ENCODE assay signal across 2 cellular contexts in the genomic region with DNA sequence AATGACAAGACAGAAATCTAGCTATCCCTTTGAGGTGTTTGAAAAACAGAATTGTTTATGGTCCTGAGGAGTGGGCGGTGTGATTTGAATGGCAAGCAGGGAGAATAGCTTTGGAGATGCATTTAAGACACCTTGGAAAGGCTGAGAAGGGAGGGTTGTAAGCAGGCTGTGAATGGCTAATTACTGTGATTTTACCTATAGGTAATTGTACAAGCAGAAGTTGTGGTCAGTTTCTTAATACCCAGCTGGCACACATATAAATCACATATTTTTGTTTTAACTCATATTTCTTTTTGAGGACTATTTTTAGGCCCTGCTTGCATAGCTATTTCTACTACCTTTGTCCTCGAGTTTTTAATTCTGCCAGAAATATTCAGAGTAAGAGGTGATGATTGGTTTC.
TF ChIP-seq lines count a peak whose summit lies in the region.

No MANE protein-coding gene starts in this region.

TF ChIP-seq in GM23338, 12 proteins besides CTCF, POLR2A, EP300 and RAD21 (continued from another document):
- TF ChIP-seq POLR2AphosphoS5 (IDR thresholded peaks at IDR 0.05; ENCODE audit: low read depth) = no peak
- TF ChIP-seq STAT1 (IDR thresholded peaks at IDR 0.05; ENCODE audit: unreplicated experiment) = no peak
- TF ChIP-seq CREB1 (CRISPR knock-in tag; IDR thresholded peaks at IDR 0.05; ENCODE audit: low read depth) = no peak
- no peak for TF ChIP-seq EZH2phosphoT487 (IDR thresholded peaks at IDR 0.05; ENCODE audit: unreplicated experiment)
- TF ChIP-seq, protein P1, sequence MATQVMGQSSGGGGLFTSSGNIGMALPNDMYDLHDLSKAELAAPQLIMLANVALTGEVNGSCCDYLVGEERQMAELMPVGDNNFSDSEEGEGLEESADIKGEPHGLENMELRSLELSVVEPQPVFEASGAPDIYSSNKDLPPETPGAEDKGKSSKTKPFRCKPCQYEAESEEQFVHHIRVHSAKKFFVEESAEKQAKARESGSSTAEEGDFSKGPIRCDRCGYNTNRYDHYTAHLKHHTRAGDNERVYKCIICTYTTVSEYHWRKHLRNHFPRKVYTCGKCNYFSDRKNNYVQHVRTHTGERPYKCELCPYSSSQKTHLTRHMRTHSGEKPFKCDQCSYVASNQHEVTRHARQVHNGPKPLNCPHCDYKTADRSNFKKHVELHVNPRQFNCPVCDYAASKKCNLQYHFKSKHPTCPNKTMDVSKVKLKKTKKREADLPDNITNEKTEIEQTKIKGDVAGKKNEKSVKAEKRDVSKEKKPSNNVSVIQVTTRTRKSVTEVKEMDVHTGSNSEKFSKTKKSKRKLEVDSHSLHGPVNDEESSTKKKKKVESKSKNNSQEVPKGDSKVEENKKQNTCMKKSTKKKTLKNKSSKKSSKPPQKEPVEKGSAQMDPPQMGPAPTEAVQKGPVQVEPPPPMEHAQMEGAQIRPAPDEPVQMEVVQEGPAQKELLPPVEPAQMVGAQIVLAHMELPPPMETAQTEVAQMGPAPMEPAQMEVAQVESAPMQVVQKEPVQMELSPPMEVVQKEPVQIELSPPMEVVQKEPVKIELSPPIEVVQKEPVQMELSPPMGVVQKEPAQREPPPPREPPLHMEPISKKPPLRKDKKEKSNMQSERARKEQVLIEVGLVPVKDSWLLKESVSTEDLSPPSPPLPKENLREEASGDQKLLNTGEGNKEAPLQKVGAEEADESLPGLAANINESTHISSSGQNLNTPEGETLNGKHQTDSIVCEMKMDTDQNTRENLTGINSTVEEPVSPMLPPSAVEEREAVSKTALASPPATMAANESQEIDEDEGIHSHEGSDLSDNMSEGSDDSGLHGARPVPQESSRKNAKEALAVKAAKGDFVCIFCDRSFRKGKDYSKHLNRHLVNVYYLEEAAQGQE (IDR thresholded peaks at IDR 0.05; ENCODE audit: unreplicated experiment) = no peak
- TF ChIP-seq, protein P2, sequence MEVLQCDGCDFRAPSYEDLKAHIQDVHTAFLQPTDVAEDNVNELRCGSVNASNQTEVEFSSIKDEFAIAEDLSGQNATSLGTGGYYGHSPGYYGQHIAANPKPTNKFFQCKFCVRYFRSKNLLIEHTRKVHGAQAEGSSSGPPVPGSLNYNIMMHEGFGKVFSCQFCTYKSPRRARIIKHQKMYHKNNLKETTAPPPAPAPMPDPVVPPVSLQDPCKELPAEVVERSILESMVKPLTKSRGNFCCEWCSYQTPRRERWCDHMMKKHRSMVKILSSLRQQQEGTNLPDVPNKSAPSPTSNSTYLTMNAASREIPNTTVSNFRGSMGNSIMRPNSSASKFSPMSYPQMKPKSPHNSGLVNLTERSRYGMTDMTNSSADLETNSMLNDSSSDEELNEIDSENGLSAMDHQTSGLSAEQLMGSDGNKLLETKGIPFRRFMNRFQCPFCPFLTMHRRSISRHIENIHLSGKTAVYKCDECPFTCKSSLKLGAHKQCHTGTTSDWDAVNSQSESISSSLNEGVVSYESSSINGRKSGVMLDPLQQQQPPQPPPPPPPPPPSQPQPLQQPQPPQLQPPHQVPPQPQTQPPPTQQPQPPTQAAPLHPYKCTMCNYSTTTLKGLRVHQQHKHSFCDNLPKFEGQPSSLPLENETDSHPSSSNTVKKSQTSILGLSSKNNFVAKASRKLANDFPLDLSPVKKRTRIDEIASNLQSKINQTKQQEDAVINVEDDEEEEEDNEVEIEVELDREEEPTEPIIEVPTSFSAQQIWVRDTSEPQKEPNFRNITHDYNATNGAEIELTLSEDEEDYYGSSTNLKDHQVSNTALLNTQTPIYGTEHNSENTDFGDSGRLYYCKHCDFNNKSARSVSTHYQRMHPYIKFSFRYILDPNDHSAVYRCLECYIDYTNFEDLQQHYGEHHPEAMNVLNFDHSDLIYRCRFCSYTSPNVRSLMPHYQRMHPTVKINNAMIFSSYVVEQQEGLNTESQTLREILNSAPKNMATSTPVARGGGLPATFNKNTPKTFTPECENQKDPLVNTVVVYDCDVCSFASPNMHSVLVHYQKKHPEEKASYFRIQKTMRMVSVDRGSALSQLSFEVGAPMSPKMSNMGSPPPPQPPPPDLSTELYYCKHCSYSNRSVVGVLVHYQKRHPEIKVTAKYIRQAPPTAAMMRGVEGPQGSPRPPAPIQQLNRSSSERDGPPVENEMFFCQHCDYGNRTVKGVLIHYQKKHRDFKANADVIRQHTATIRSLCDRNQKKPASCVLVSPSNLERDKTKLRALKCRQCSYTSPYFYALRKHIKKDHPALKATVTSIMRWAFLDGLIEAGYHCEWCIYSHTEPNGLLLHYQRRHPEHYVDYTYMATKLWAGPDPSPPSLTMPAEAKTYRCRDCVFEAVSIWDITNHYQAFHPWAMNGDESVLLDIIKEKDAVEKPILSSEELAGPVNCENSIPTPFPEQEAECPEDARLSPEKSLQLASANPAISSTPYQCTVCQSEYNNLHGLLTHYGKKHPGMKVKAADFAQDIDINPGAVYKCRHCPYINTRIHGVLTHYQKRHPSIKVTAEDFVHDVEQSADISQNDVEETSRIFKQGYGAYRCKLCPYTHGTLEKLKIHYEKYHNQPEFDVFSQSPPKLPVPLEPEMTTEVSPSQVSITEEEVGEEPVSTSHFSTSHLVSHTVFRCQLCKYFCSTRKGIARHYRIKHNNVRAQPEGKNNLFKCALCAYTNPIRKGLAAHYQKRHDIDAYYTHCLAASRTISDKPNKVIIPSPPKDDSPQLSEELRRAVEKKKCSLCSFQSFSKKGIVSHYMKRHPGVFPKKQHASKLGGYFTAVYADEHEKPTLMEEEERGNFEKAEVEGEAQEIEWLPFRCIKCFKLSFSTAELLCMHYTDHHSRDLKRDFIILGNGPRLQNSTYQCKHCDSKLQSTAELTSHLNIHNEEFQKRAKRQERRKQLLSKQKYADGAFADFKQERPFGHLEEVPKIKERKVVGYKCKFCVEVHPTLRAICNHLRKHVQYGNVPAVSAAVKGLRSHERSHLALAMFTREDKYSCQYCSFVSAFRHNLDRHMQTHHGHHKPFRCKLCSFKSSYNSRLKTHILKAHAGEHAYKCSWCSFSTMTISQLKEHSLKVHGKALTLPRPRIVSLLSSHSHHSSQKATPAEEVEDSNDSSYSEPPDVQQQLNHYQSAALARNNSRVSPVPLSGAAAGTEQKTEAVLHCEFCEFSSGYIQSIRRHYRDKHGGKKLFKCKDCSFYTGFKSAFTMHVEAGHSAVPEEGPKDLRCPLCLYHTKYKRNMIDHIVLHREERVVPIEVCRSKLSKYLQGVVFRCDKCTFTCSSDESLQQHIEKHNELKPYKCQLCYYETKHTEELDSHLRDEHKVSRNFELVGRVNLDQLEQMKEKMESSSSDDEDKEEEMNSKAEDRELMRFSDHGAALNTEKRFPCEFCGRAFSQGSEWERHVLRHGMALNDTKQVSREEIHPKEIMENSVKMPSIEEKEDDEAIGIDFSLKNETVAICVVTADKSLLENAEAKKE (CRISPR knock-in tag; IDR thresholded peaks at IDR 0.05) = no peak
- TF ChIP-seq ZNF331 (CRISPR knock-in tag; IDR thresholded peaks at IDR 0.05; ENCODE audit: low read depth) = no peak
- no peak for TF ChIP-seq JUNB (IDR thresholded peaks at IDR 0.05; ENCODE audit: unreplicated experiment)
- TF ChIP-seq EZH2 (IDR thresholded peaks at IDR 0.05; ENCODE audit: low read depth, unreplicated experiment) = no peak
- no peak for TF ChIP-seq ZNF114 (CRISPR knock-in tag; IDR thresholded peaks at IDR 0.05)

TF ChIP-seq in GM12878, 131 proteins besides CTCF, POLR2A, EP300 and RAD21 (continued from another document):
- no peak for TF ChIP-seq LARP7 (IDR thresholded peaks at IDR 0.05)
- TF ChIP-seq ZNF24 (IDR thresholded peaks at IDR 0.05) = no peak
- TF ChIP-seq, protein P3, sequence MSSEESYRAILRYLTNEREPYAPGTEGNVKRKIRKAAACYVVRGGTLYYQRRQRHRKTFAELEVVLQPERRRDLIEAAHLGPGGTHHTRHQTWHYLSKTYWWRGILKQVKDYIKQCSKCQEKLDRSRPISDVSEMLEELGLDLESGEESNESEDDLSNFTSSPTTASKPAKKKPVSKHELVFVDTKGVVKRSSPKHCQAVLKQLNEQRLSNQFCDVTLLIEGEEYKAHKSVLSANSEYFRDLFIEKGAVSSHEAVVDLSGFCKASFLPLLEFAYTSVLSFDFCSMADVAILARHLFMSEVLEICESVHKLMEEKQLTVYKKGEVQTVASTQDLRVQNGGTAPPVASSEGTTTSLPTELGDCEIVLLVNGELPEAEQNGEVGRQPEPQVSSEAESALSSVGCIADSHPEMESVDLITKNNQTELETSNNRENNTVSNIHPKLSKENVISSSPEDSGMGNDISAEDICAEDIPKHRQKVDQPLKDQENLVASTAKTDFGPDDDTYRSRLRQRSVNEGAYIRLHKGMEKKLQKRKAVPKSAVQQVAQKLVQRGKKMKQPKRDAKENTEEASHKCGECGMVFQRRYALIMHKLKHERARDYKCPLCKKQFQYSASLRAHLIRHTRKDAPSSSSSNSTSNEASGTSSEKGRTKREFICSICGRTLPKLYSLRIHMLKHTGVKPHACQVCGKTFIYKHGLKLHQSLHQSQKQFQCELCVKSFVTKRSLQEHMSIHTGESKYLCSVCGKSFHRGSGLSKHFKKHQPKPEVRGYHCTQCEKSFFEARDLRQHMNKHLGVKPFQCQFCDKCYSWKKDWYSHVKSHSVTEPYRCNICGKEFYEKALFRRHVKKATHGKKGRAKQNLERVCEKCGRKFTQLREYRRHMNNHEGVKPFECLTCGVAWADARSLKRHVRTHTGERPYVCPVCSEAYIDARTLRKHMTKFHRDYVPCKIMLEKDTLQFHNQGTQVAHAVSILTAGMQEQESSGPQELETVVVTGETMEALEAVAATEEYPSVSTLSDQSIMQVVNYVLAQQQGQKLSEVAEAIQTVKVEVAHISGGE (CRISPR knock-in tag; IDR thresholded peaks at IDR 0.05) = no peak
- TF ChIP-seq, protein P4, sequence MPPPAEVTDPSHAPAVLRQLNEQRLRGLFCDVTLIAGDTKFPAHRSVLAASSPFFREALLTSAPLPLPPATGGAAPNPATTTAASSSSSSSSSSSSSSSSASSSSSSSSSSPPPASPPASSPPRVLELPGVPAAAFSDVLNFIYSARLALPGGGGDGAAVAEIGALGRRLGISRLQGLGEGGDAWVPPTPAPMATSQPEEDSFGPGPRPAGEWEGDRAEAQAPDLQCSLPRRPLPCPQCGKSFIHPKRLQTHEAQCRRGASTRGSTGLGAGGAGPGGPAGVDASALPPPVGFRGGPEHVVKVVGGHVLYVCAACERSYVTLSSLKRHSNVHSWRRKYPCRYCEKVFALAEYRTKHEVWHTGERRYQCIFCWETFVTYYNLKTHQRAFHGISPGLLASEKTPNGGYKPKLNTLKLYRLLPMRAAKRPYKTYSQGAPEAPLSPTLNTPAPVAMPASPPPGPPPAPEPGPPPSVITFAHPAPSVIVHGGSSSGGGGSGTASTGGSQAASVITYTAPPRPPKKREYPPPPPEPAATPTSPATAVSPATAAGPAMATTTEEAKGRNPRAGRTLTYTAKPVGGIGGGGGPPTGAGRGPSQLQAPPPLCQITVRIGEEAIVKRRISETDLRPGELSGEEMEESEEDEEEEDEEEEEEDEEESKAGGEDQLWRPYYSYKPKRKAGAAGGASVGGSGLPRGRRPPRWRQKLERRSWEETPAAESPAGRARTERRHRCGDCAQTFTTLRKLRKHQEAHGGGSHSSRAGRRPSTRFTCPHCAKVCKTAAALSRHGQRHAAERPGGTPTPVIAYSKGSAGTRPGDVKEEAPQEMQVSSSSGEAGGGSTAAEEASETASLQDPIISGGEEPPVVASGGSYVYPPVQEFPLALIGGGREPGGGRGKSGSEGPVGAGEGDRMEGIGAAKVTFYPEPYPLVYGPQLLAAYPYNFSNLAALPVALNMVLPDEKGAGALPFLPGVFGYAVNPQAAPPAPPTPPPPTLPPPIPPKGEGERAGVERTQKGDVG (CRISPR knock-in tag; IDR thresholded peaks at IDR 0.05) = no peak
- no peak for TF ChIP-seq HDGF (IDR thresholded peaks at IDR 0.05)
- TF ChIP-seq MXI1 (IDR thresholded peaks at IDR 0.05; ENCODE audit: low read depth, low read length) = no peak
- TF ChIP-seq, protein P5, sequence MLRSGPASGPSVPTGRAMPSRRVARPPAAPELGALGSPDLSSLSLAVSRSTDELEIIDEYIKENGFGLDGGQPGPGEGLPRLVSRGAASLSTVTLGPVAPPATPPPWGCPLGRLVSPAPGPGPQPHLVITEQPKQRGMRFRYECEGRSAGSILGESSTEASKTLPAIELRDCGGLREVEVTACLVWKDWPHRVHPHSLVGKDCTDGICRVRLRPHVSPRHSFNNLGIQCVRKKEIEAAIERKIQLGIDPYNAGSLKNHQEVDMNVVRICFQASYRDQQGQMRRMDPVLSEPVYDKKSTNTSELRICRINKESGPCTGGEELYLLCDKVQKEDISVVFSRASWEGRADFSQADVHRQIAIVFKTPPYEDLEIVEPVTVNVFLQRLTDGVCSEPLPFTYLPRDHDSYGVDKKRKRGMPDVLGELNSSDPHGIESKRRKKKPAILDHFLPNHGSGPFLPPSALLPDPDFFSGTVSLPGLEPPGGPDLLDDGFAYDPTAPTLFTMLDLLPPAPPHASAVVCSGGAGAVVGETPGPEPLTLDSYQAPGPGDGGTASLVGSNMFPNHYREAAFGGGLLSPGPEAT (IDR thresholded peaks at IDR 0.05; ENCODE audit: low read depth) = no peak
- no peak for TF ChIP-seq TARDBP (IDR thresholded peaks at IDR 0.05; ENCODE audit: borderline replicate concordance)
